ENCODE assay signal across 17 cellular contexts in genomic region chr20:47765715-47766594, GRCh38. TPM values are rescaled to one million over a fixed set of nuclear protein-coding genes. Genes with fewer than 3 reads are reported as not detected.
A peak's percentile ranks its signal among the peaks of the same experiment; 100 is the strongest.
DNase-seq lines count a peak whose midpoint lies in the region; ATAC-seq and TF ChIP-seq lines count a peak whose summit lies in the region.
"Had no signal": no experiment of that assay in that cellular context is flagged by ENCODE, and none has a peak within 500 bp of the region (broad histone marks: within the 10 kb centered on the region; RNA-seq: fewer than 3 reads in every experiment).

No MANE protein-coding gene starts in this region.

- H3K27me3 Mint-ChIP-seq in activated T-helper 17 cell treated with anti-CD3 and anti-CD28 coated beads, Interleukin-2, amount 50 U/mL, for 72 hours = peaks cover 22% of the 10 kb centered on the region

- H3K9me3 ChIP-seq in heart right ventricle (peaks cover 0 to 7% (median 0%) of the 10 kb centered on the region in 11 donors), right atrium auricular region (peaks cover 0 to 9% of the 10 kb centered on the region in 2 donors), uterus (peaks cover 0 to 3% of the 10 kb centered on the region in 2 donors)
- H3K9me3 ChIP-seq: colonic mucosa had no signal

- DNase-seq in heart right ventricle = no peak
- DNase-seq in right atrium auricular region (ENCODE audit: low spot score) = no peak
- no peak for DNase-seq in left lobe of liver (ENCODE audit: low spot score)
- DNase-seq in uterus = no peak
- no peak for DNase-seq in NCI-H1694 (lab: John Stamatoyannopoulos, UW)
- DNase-seq in lower leg skin (ENCODE audit: low spot score in 2 of 2) = no peak
- DNase-seq: ACHN; activated naive CD8-positive, alpha-beta T cell treated with anti-CD3 and anti-CD28 coated beads, Interleukin-2, amount 50 U/mL, for 24 hours; colonic mucosa; DMS153; naive B cell; NCI-H226; SHP77 treated with DMSO at 0.1 percent for 48 hours; spleen; upper lobe of left lung had no signal

- no peaks in the 10 kb centered on the region for H3K9me3 Mint-ChIP-seq in activated T-helper 17 cell treated with anti-CD3 and anti-CD28 coated beads, Interleukin-2, amount 50 U/mL, for 72 hours

- WGBS in heart right ventricle, 2 donors = 48 to 54% methylated on average over 4 of the region's 4 CpGs
- 57 to 59% methylated on average over 4 of the region's 4 CpGs for WGBS in lower leg skin, 2 donors

- no peak for TF ChIP-seq CTCF in heart right ventricle (IDR thresholded peaks at IDR 0.05)
- no peak for TF ChIP-seq CTCF in right atrium auricular region (IDR thresholded peaks at IDR 0.05)
- no peak for TF ChIP-seq CTCF in uterus (IDR thresholded peaks at IDR 0.05)
- no peak for TF ChIP-seq CTCF in lower leg skin (IDR thresholded peaks at IDR 0.05)

- peaks cover 3 to 73% (median 43%) of the 10 kb centered on the region in 9 donors for H3K4me1 ChIP-seq in heart right ventricle
- H3K4me1 ChIP-seq in right atrium auricular region = peaks cover 0 to 29% of the 10 kb centered on the region in 2 donors
- peaks cover 0 to 4% of the 10 kb centered on the region in 2 donors for H3K4me1 ChIP-seq in uterus
- H3K4me1 ChIP-seq: colonic mucosa had no signal

- no peaks in the 10 kb centered on the region for H3K4me1 Mint-ChIP-seq in activated T-helper 17 cell treated with anti-CD3 and anti-CD28 coated beads, Interleukin-2, amount 50 U/mL, for 72 hours
- H3K4me1 Mint-ChIP-seq: activated naive CD8-positive, alpha-beta T cell treated with anti-CD3 and anti-CD28 coated beads, Interleukin-2, amount 50 U/mL, for 24 hours had no signal

- intact Hi-C loops in heart right ventricle (cut with DNase I) = no loop called here
- intact Hi-C loops in uterus (cut with DNase I; ENCODE audit: low total_unique reads) = no loop called here
- intact Hi-C loops in lower leg skin (cut with DNase I; ENCODE audit: low total_unique reads) = no loop called here

- no peak overlapping the region for H3K4me3 ChIP-seq in heart right ventricle
- H3K4me3 ChIP-seq in right atrium auricular region = no peak overlapping the region
- no peak overlapping the region for H3K4me3 ChIP-seq in uterus
- no peak overlapping the region for H3K4me3 ChIP-seq in lower leg skin (ENCODE audit: low read depth, poor library complexity, severe bottlenecking)
- H3K4me3 ChIP-seq: colonic mucosa, spleen, upper lobe of left lung had no signal

- peak overlapping the region; percentile 59 for H3K27ac Mint-ChIP-seq in activated T-helper 17 cell treated with anti-CD3 and anti-CD28 coated beads, Interleukin-2, amount 50 U/mL, for 72 hours
- H3K27ac Mint-ChIP-seq: activated naive CD8-positive, alpha-beta T cell treated with anti-CD3 and anti-CD28 coated beads, Interleukin-2, amount 50 U/mL, for 24 hours had no signal

- H3K27me3 ChIP-seq in heart right ventricle (peaks cover 0 to 29% (median 17%) of the 10 kb centered on the region in 7 donors), right atrium auricular region (peaks cover 0 to 8% of the 10 kb centered on the region in 2 donors), uterus (no peaks in the 10 kb centered on the region)
- H3K27me3 ChIP-seq: colonic mucosa, upper lobe of left lung had no signal

- TF ChIP-seq POLR2A in uterus (IDR thresholded peaks at IDR 0.05) (no peak), lower leg skin (IDR thresholded peaks at IDR 0.05) (no peak)

- ATAC-seq in heart right ventricle (peak in 3 of 8 donors; percentile 19 to 28 (median 22)), left lobe of liver (peak; percentile 44), esophagus mucosa (no peak)
- no peak for ATAC-seq in activated T-helper 17 cell treated with anti-CD3 and anti-CD28 coated beads, Interleukin-2, amount 50 U/mL, for 72 hours (replicated peaks)
- ATAC-seq: activated naive CD8-positive, alpha-beta T cell treated with anti-CD3 and anti-CD28 coated beads, Interleukin-2, amount 50 U/mL, for 24 hours had no signal

- H3K36me3 ChIP-seq in heart right ventricle (peaks cover 0 to 5% (median 0%) of the 10 kb centered on the region in 9 donors), right atrium auricular region (no peaks in the 10 kb centered on the region), uterus (no peaks in the 10 kb centered on the region)
- H3K36me3 ChIP-seq: colonic mucosa, spleen, upper lobe of left lung had no signal

- no peak overlapping the region for H3K4me3 Mint-ChIP-seq in activated T-helper 17 cell treated with anti-CD3 and anti-CD28 coated beads, Interleukin-2, amount 50 U/mL, for 72 hours
- H3K4me3 Mint-ChIP-seq: activated naive CD8-positive, alpha-beta T cell treated with anti-CD3 and anti-CD28 coated beads, Interleukin-2, amount 50 U/mL, for 24 hours; naive B cell had no signal

- H3K27ac ChIP-seq in heart right ventricle (peak overlapping the region in 8 of 10 donors; percentile 34 to 84 (median 59)), right atrium auricular region (peak overlapping the region in 1 of 2 donors; percentile 35), uterus (peak overlapping the region; percentile 12 to 32)
- H3K27ac ChIP-seq: colonic mucosa, spleen, upper lobe of left lung had no signal

- no peaks in the 10 kb centered on the region for H3K36me3 Mint-ChIP-seq in activated T-helper 17 cell treated with anti-CD3 and anti-CD28 coated beads, Interleukin-2, amount 50 U/mL, for 72 hours (ENCODE audit: low read depth)

RNA-seq across cellular contexts. Expression of gene SULF2, which starts 19.3 kb away (rescaled TPM):
- total RNA-seq in heart right ventricle (10 to 100 TPM; 16.7 to 39.9 (median 26.4) TPM), right atrium auricular region (10 to 100 TPM; 33.7 to 57.8 TPM), left lobe of liver (110 TPM), uterus (100 to 1,000 TPM in 2 of 4 donors, 10 to 100 TPM in 2; 95.9 to 558 (median 213) TPM), esophagus mucosa (26.4 TPM), lower leg skin (10 to 100 TPM; 18.3 to 83.0 (median 28.0) TPM)
- 10 to 100 TPM; 21.0 to 40.6 TPM for polyA plus RNA-seq in heart right ventricle
- total RNA-seq in activated T-helper 17 cell treated with anti-CD3 and anti-CD28 coated beads, Interleukin-2, amount 50 U/mL, for 72 hours = 1 to 10 TPM; 1.6 to 2.2 TPM
